Comparison of ENCODE assay signal across 9 cellular contexts in the genomic region with DNA sequence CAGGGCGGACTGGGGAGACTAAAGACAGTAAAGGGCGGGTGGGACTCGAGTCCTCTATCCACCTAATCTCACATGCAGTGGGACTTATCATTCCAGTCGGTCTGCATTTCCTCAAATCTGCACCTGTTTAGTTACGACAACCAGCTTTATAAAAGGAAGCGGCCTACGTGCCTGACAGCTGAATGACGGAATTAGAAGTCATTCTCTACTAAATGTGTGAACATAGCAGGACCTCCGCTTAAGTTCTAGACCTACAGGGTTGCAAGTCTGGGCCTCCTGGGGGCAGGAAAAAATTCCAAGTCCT.
DNase-seq lines count a peak whose midpoint lies in the region; FAIRE-seq and TF ChIP-seq lines count a peak whose summit lies in the region.
"Had no signal": no experiment of that assay in that cellular context is flagged by ENCODE, and none has a peak within 500 bp of the region (broad histone marks: within the 10 kb centered on the region; RNA-seq: fewer than 3 reads in every experiment).

No MANE protein-coding gene starts in this region.

- no peaks in the 10 kb centered on the region for H3K9me3 ChIP-seq in ascending aorta
- no peaks in the 10 kb centered on the region for H3K9me3 ChIP-seq in kidney (ENCODE audit: control insufficient read depth in 1 of 2, low read length in 2 of 2)
- H3K9me3 ChIP-seq in stomach smooth muscle (ENCODE audit: control insufficient read depth in 2 of 2, low read length in 2 of 2): no peaks in the 10 kb centered on the region

- intact Hi-C loops in ascending aorta (cut with DNase I) (loop anchor here (1.0 to 10.0 kb wide), 6 partner anchors 38 to 1983 kb away; partner anchors contain the start of genes ARHGAP5, BAZ1A and EGLN3), kidney (cut with DNase I) (no loop called here)

- DNase-seq in NCI-H748 (lab: John Stamatoyannopoulos, UW; ENCODE audit: unreplicated experiment) (peak; percentile 44), NCI-H748 treated with DMSO at 0.1 percent for 48 hours (lab: John Stamatoyannopoulos, UW) (no peak), ascending aorta (ENCODE audit: low spot score in 2 of 2) (no peak), kidney (no peak), AG08396 (ENCODE audit: low spot score) (no peak), germinal center (ENCODE audit: low spot score) (no peak)
- DNase-seq in activated CD4-positive, alpha-beta T cell treated with anti-CD3 and anti-CD28 coated beads, Interleukin-2, amount 50 U/mL, for 1 hour: no peak

- H3K4me1 ChIP-seq in ascending aorta: peaks cover 0 to 7% of the 10 kb centered on the region in 2 donors
- H3K4me1 ChIP-seq in kidney (ENCODE audit: control insufficient read depth in 1 of 2, insufficient read depth in 1 of 2, low read depth in 1 of 2, low read length in 2 of 2): peaks cover 0 to 8% of the 10 kb centered on the region in 2 donors
- peaks cover 31% of the 10 kb centered on the region for H3K4me1 ChIP-seq in stomach smooth muscle (ENCODE audit: control insufficient read depth, insufficient read depth, low read length)

- no peaks in the 10 kb centered on the region for H3K27me3 ChIP-seq in ascending aorta
- no peaks in the 10 kb centered on the region for H3K27me3 ChIP-seq in stomach smooth muscle (ENCODE audit: control insufficient read depth in 1 of 2, insufficient read depth in 2 of 2, low read length in 2 of 2)
- H3K27me3 ChIP-seq: BLaER1 had no signal

- TF ChIP-seq CTCF in ascending aorta (IDR thresholded peaks at IDR 0.05) (no peak), kidney (IDR thresholded peaks at IDR 0.05; ENCODE audit: borderline replicate concordance, extremely low read depth, insufficient read depth) (no peak)

- H3K36me3 ChIP-seq in ascending aorta (no peaks in the 10 kb centered on the region), kidney (ENCODE audit: control insufficient read depth in 1 of 2, insufficient read depth in 2 of 2, low read length in 2 of 2) (no peaks in the 10 kb centered on the region), stomach smooth muscle (ENCODE audit: control insufficient read depth in 2 of 2, insufficient read depth in 2 of 2, low read length in 2 of 2) (no peaks in the 10 kb centered on the region)
- H3K36me3 ChIP-seq: BLaER1 had no signal

- H3K27ac ChIP-seq in ascending aorta (peak overlapping the region; percentile 92 to 95), kidney (ENCODE audit: low read depth in 2 of 2, low read length in 2 of 2) (peak overlapping the region; percentile 65 to 75), stomach smooth muscle (ENCODE audit: low read length) (peak overlapping the region; percentile 91)
- H3K27ac ChIP-seq: BLaER1 had no signal

- no peak for FAIRE-seq in kidney (lab: Jason Lieb, UNC)

- H3K9ac ChIP-seq in kidney (ENCODE audit: low read length in 2 of 2) (peak overlapping the region in 1 of 2 donors; percentile 53), stomach smooth muscle (ENCODE audit: low read length in 2 of 2) (peak overlapping the region; percentile 76 to 77)
- H3K9ac ChIP-seq: BLaER1 had no signal

- H3K4me3 ChIP-seq in ascending aorta (peak overlapping the region; percentile 76 to 85), kidney (ENCODE audit: low read length in 2 of 2) (peak overlapping the region; percentile 52 to 66), stomach smooth muscle (ENCODE audit: low read length in 2 of 2) (peak overlapping the region; percentile 66 to 83)
- H3K4me3 ChIP-seq: BLaER1 had no signal
